In the genomic region with DNA sequence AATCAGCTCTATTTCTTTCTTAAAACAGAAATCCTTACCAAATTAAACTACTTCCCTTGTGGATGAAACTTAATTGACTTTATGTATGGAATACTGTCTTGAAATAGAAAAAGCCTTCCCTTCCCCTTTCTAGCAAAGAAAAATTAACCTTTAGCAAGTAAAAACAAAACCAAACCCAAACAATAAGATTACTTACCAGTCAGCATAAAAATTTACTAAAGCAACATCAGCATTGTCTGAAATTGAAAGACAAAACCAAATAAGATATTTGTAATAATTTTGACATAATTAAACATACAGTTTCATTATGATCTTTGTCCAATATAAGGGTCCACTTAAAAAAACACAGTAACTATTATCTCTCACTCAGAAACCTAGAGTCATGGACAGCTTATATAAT, we compare ENCODE assay signal across 27 cellular contexts.
"Had no signal": no experiment of that assay in that cellular context is flagged by ENCODE, and none has a peak within 500 bp of the region (broad histone marks: within the 10 kb centered on the region; RNA-seq: fewer than 3 reads in every experiment).

No MANE protein-coding gene starts in this region.

- H3K27me3 ChIP-seq: breast epithelium, heart right ventricle, left lung, sigmoid colon, thyroid gland, upper lobe of right lung had no signal

- H3K27ac ChIP-seq: breast epithelium, coronary artery, epithelial cell of prostate, heart right ventricle, left lung, sigmoid colon, thyroid gland, upper lobe of right lung, WERI-Rb-1 had no signal

- H3K4me3 Mint-ChIP-seq: activated CD4-positive, alpha-beta T cell treated with anti-CD3 and anti-CD28 coated beads, Interleukin-2, amount 10 ng/mL, durations not matched to agents 7 days and 5 days; activated CD8-positive, alpha-beta memory T cell treated with anti-CD3 and anti-CD28 coated beads, Interleukin-2, amount 10 ng/mL, durations not matched to agents 7 days and 5 days; activated CD8-positive, alpha-beta T cell treated with anti-CD3 and anti-CD28 coated beads for 36 hours; activated naive CD8-positive, alpha-beta T cell treated with anti-CD3 and anti-CD28 coated beads, Interleukin-2, amount 10 ng/mL, durations not matched to agents 7 days and 5 days; T-helper 2 cell treated with Interferon-gamma antibody and Interleukin-4, amounts not matched to agents 5 μg/mL and 100 μg/mL, for 36 hours had no signal

- H3K4me2 ChIP-seq: smooth muscle cell had no signal

- H3K27me3 Mint-ChIP-seq: activated CD4-positive, alpha-beta T cell treated with anti-CD3 and anti-CD28 coated beads, Interleukin-2, amount 10 ng/mL, durations not matched to agents 7 days and 5 days; activated CD8-positive, alpha-beta memory T cell treated with anti-CD3 and anti-CD28 coated beads, Interleukin-2, amount 10 ng/mL, durations not matched to agents 7 days and 5 days; activated CD8-positive, alpha-beta T cell treated with anti-CD3 and anti-CD28 coated beads for 36 hours; activated naive CD8-positive, alpha-beta T cell treated with anti-CD3 and anti-CD28 coated beads, Interleukin-2, amount 10 ng/mL, durations not matched to agents 7 days and 5 days; naive thymus-derived CD8-positive, alpha-beta T cell; stimulated activated naive CD8-positive, alpha-beta T cell treated with anti-CD3 and anti-CD28 coated beads, Interleukin-15, Interleukin-2, amounts not matched to agents 100 ng/mL and 50 ng/mL, for 24 hours had no signal

- H3K4me1 ChIP-seq: breast epithelium, left lung, sigmoid colon, thyroid gland, upper lobe of right lung had no signal

- DNase-seq: activated CD4-positive, alpha-beta T cell treated with anti-CD3 and anti-CD28 coated beads, Interleukin-2, amount 10 ng/mL, durations not matched to agents 7 days and 5 days; activated CD4-positive, CD25-positive, alpha-beta regulatory T cell treated with anti-CD3 and anti-CD28 coated beads, Interleukin-2, amount 50 U/mL, for 72 hours; activated CD8-positive, alpha-beta memory T cell treated with anti-CD3 and anti-CD28 coated beads, Interleukin-2, amount 10 ng/mL, durations not matched to agents 7 days and 5 days; activated CD8-positive, alpha-beta T cell treated with anti-CD3 and anti-CD28 coated beads for 36 hours; activated naive CD4-positive, alpha-beta T cell; activated naive CD8-positive, alpha-beta T cell treated with anti-CD3 and anti-CD28 coated beads, Interleukin-2, amount 10 ng/mL, durations not matched to agents 7 days and 5 days; amniotic stem cell; cerebellar nuclear complex; heart right ventricle; left lung; naive thymus-derived CD8-positive, alpha-beta T cell; sigmoid colon; stimulated activated CD4-positive, alpha-beta T cell treated with anti-CD3 and anti-CD28 coated beads, Interleukin-15, amount 100 ng/mL, for 24 hours; stimulated activated CD4-positive, alpha-beta T cell treated with anti-CD3 and anti-CD28 coated beads, Interleukin-2, amount 100 ng/mL, for 48 hours; stimulated activated CD8-positive, alpha-beta memory T cell treated with anti-CD3 and anti-CD28 coated beads, Interleukin-4, amount 100 ng/mL, for 48 hours; substantia nigra; thyroid gland; upper lobe of right lung; WERI-Rb-1 had no signal

- H3K36me3 ChIP-seq: thyroid gland had no signal

- H3K4me3 ChIP-seq: breast epithelium, coronary artery, heart right ventricle, left lung, lung, sigmoid colon, smooth muscle cell, thyroid gland, upper lobe of right lung had no signal

- H3K4me1 Mint-ChIP-seq: activated CD8-positive, alpha-beta memory T cell treated with anti-CD3 and anti-CD28 coated beads, Interleukin-2, amount 10 ng/mL, durations not matched to agents 7 days and 5 days had no signal

- H3K9me3 ChIP-seq: breast epithelium, heart right ventricle, left lung, sigmoid colon, thyroid gland, upper lobe of right lung had no signal

- H3K9me3 Mint-ChIP-seq: activated CD4-positive, alpha-beta T cell treated with anti-CD3 and anti-CD28 coated beads, Interleukin-2, amount 10 ng/mL, durations not matched to agents 7 days and 5 days; activated CD8-positive, alpha-beta T cell treated with anti-CD3 and anti-CD28 coated beads for 36 hours; activated naive CD8-positive, alpha-beta T cell treated with anti-CD3 and anti-CD28 coated beads, Interleukin-2, amount 10 ng/mL, durations not matched to agents 7 days and 5 days; activated T-helper 2 cell treated with anti-CD3 and anti-CD28 coated beads, Interferon-gamma antibody, Interleukin-2, Interleukin-4, amounts not matched to agents 10 μg/mL and 5 μg/mL and 100 μg/mL, durations not matched to agents 14 hours and 24 hours and 36 hours; naive thymus-derived CD8-positive, alpha-beta T cell; stimulated activated naive CD8-positive, alpha-beta T cell treated with anti-CD3 and anti-CD28 coated beads, Interleukin-15, Interleukin-2, amounts not matched to agents 100 ng/mL and 50 ng/mL, for 24 hours; T-helper 2 cell treated with Interferon-gamma antibody and Interleukin-4, amounts not matched to agents 5 μg/mL and 100 μg/mL, for 36 hours had no signal

- ATAC-seq: activated CD8-positive, alpha-beta memory T cell treated with anti-CD3 and anti-CD28 coated beads, Interleukin-2, amount 10 ng/mL, durations not matched to agents 7 days and 5 days; activated CD8-positive, alpha-beta T cell treated with anti-CD3 and anti-CD28 coated beads for 36 hours; heart right ventricle; left lung; naive thymus-derived CD8-positive, alpha-beta T cell; upper lobe of right lung had no signal

- H3K27ac Mint-ChIP-seq: activated CD4-positive, alpha-beta T cell treated with anti-CD3 and anti-CD28 coated beads, Interleukin-2, amount 10 ng/mL, durations not matched to agents 7 days and 5 days; activated CD8-positive, alpha-beta memory T cell treated with anti-CD3 and anti-CD28 coated beads, Interleukin-2, amount 10 ng/mL, durations not matched to agents 7 days and 5 days; activated CD8-positive, alpha-beta T cell treated with anti-CD3 and anti-CD28 coated beads for 36 hours; activated naive CD8-positive, alpha-beta T cell treated with anti-CD3 and anti-CD28 coated beads, Interleukin-2, amount 10 ng/mL, durations not matched to agents 7 days and 5 days; activated T-helper 2 cell treated with anti-CD3 and anti-CD28 coated beads, Interferon-gamma antibody, Interleukin-2, Interleukin-4, amounts not matched to agents 10 μg/mL and 5 μg/mL and 100 μg/mL, durations not matched to agents 14 hours and 24 hours and 36 hours; stimulated activated naive CD8-positive, alpha-beta T cell treated with anti-CD3 and anti-CD28 coated beads, Interleukin-15, Interleukin-2, amounts not matched to agents 100 ng/mL and 50 ng/mL, for 24 hours; T-helper 2 cell treated with Interferon-gamma antibody and Interleukin-4, amounts not matched to agents 5 μg/mL and 100 μg/mL, for 36 hours had no signal
